In the genomic region with DNA sequence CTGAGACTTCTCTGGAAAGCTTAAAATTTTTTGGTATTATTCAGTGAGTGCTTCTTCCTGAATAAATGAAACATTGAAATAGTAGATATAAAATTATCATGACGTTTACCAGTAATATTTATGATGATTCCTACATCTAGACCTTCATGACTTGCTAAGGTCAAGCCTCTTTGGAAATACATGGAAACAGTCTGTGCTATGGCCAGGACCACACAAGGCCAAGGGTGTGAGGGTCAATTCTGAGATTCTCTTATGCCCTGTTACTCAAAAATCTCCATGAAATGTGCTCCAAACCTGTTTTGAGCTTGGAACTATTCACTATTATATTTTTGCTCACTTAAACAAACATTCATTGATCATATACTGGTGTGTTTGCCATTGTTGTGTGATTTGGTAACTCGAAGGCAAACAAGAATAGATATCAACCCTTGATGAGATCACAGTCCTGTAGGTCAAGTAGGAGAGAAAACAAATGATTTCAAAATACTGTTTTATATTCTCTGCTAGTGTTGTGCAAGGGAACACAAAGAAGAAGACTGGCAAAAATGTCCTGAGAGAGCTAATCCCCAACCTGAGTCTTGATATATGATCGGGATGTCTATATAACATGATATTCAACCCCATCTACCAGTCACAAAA, we compare ENCODE assay signal across 20 cellular contexts.
DNase-seq lines count a peak whose midpoint lies in the region; ATAC-seq, FAIRE-seq and TF ChIP-seq lines count a peak whose summit lies in the region.
"Had no signal": no experiment of that assay in that cellular context is flagged by ENCODE, and none has a peak within 500 bp of the region (broad histone marks: within the 10 kb centered on the region; RNA-seq: fewer than 3 reads in every experiment).

No MANE protein-coding gene starts in this region.

- no peak overlapping the region for H2BK20ac ChIP-seq in H9 (ENCODE audit: low read depth, low read length, poor library complexity, severe bottlenecking)

- H3K18ac ChIP-seq in H9 (ENCODE audit: insufficient read length, low read depth, low read length), result no peak overlapping the region

- H3K79me1 ChIP-seq in H9 (ENCODE audit: insufficient read depth, low read depth, low read length, poor library complexity, severe bottlenecking), result no peaks in the 10 kb centered on the region

- FAIRE-seq in GM12892 (lab: Jason Lieb, UNC), result no peak
- FAIRE-seq: D721Med, GM12878 had no signal

- H2BK120ac ChIP-seq in H9 (ENCODE audit: low read depth, low read length, poor library complexity, severe bottlenecking), result no peak overlapping the region

- H3K27ac Mint-ChIP-seq in H9, result no peak overlapping the region
- H3K27ac Mint-ChIP-seq: CD14-positive monocyte; CD8-positive, alpha-beta T cell; GM23338 had no signal

- DNase-seq in NCI-H1092 treated with DMSO at 0.1 percent for 48 hours (lab: John Stamatoyannopoulos, UW), result peak; percentile 15
- DNase-seq in NCI-H1092 (lab: John Stamatoyannopoulos, UW), result no peak
- DNase-seq in HuH-7 (ENCODE audit: low spot score), result peak; percentile 7
- peak; percentile 3 to 46 for DNase-seq in SHP77 (lab: John Stamatoyannopoulos, UW)
- no peak for DNase-seq in right lobe of liver
- DNase-seq in H9, result no peak
- DNase-seq in GM12892 (ENCODE audit: insufficient read length), result no peak
- no peak for DNase-seq in smooth muscle cell (lab: John Stamatoyannopoulos, UW; ENCODE audit: unreplicated experiment)
- DNase-seq: CD8-positive, alpha-beta T cell; COR-L47; DMS79; H7; IMR-90; KBM-7 had no signal

- H4K91ac ChIP-seq in H9 (ENCODE audit: insufficient read length, low read depth, low read length), result no peak overlapping the region

- no peaks in the 10 kb centered on the region for H4K20me1 ChIP-seq in H9 (ENCODE audit: control insufficient read depth, insufficient read depth, insufficient read length)
- H4K20me1 ChIP-seq in smooth muscle cell (ENCODE audit: low read depth), result no peaks in the 10 kb centered on the region

- no peak for TF ChIP-seq CTCF in right lobe of liver (IDR thresholded peaks at IDR 0.05)
- TF ChIP-seq CTCF in H9 (conservative IDR thresholded peaks at IDR 0.05), result no peak
- no peak for TF ChIP-seq CTCF in smooth muscle cell (IDR thresholded peaks at IDR 0.05; ENCODE audit: borderline replicate concordance, insufficient read depth, poor library complexity, severe bottlenecking)

- H3K27ac ChIP-seq in right lobe of liver (no peak overlapping the region), H9 (ENCODE audit: insufficient read length, low read depth, low read length) (no peak overlapping the region), smooth muscle cell (ENCODE audit: low read depth) (no peak overlapping the region)
- H3K27ac ChIP-seq: 22Rv1, HL-60 had no signal

- no peak overlapping the region for H2BK15ac ChIP-seq in H9 (ENCODE audit: low read depth, low read length)

- no peak overlapping the region for H2BK5ac ChIP-seq in H9 (ENCODE audit: insufficient read length, low read length)

- H2AK5ac ChIP-seq in H9 (ENCODE audit: insufficient read length, low read length), result no peak overlapping the region

- no peaks in the 10 kb centered on the region for H3K27me3 ChIP-seq in right lobe of liver
- H3K27me3 ChIP-seq in H9 (ENCODE audit: insufficient read depth, low read length), result no peaks in the 10 kb centered on the region; the same call in 1 of the 2 replicates
- H3K27me3 ChIP-seq in smooth muscle cell (ENCODE audit: low read depth), result no peaks in the 10 kb centered on the region

- H2BK12ac ChIP-seq in H9 (ENCODE audit: insufficient read length, low read depth, low read length), result no peak overlapping the region

- no peak overlapping the region for H3K56ac ChIP-seq in H9 (ENCODE audit: insufficient read length, low read depth, low read length)

- H3K14ac ChIP-seq in H9 (ENCODE audit: insufficient read depth, low read length), result no peak overlapping the region

- H3K36me3 Mint-ChIP-seq in H9 (ENCODE audit: insufficient read depth in 1 of 3, low read depth in 3 of 3), result no peaks in the 10 kb centered on the region
- H3K36me3 Mint-ChIP-seq: CD14-positive monocyte; CD8-positive, alpha-beta T cell had no signal

- H4K5ac ChIP-seq in H9 (ENCODE audit: insufficient read length, low read depth, low read length), result no peak overlapping the region

- intact Hi-C loops in right lobe of liver (cut with DNase I), result no loop called here

- no peaks in the 10 kb centered on the region for H3K27me3 Mint-ChIP-seq in H9 (ENCODE audit: low read depth)

- no peak overlapping the region for H4K8ac ChIP-seq in H9 (replicated peaks; ENCODE audit: insufficient read length, low read depth, low read length)

- no peak overlapping the region for H3T11ph ChIP-seq in H9 (ENCODE audit: low read length)

- H3K4me2 ChIP-seq in H9 (ENCODE audit: insufficient read depth, insufficient read length, low read length), result no peak overlapping the region
- H3K4me2 ChIP-seq in smooth muscle cell, result no peak overlapping the region
- H3K4me2 ChIP-seq: GM23338 had no signal

- TF ChIP-seq POLR2A in right lobe of liver (IDR thresholded peaks at IDR 0.05), result no peak
- no peak for TF ChIP-seq POLR2A in GM12892 (IDR thresholded peaks at IDR 0.05; ENCODE audit: low read depth, low read length)

- H3K4me1 Mint-ChIP-seq in H9, result no peaks in the 10 kb centered on the region
- H3K4me1 Mint-ChIP-seq: CD14-positive monocyte, GM23338 had no signal

- ATAC-seq in right lobe of liver, result peak; percentile 93 to 99 (median 98)
- ATAC-seq: CD8-positive, alpha-beta T cell; GM12878; GM23338 had no signal

- H3K36me3 ChIP-seq in right lobe of liver (no peaks in the 10 kb centered on the region), smooth muscle cell (ENCODE audit: low read depth) (no peaks in the 10 kb centered on the region)

- no peak overlapping the region for H3K4me3 Mint-ChIP-seq in H9
- H3K4me3 Mint-ChIP-seq: CD14-positive monocyte; CD8-positive, alpha-beta T cell; GM23338 had no signal

- no peaks in the 10 kb centered on the region for H3K79me2 ChIP-seq in H9 (ENCODE audit: insufficient read depth, low read length)
- no peaks in the 10 kb centered on the region for H3K79me2 ChIP-seq in smooth muscle cell (ENCODE audit: low read depth)

- no peak overlapping the region for H3K4ac ChIP-seq in H9 (ENCODE audit: low read depth, low read length)

- H3K9me3 ChIP-seq in right lobe of liver, result no peaks in the 10 kb centered on the region
- H3K9me3 ChIP-seq in H9 (ENCODE audit: control insufficient read depth, low read depth, low read length), result no peaks in the 10 kb centered on the region
- no peaks in the 10 kb centered on the region for H3K9me3 ChIP-seq in smooth muscle cell (replicated peaks; ENCODE audit: low read depth)

- no peak overlapping the region for H2AFZ ChIP-seq in H9 (ENCODE audit: low read length)
- no peak overlapping the region for H2AFZ ChIP-seq in smooth muscle cell (ENCODE audit: low read depth)
- H2AFZ ChIP-seq: GM23338 had no signal

- no peaks in the 10 kb centered on the region for H3F3A ChIP-seq in smooth muscle cell (ENCODE audit: low read depth)

- H3K4me3 ChIP-seq in right lobe of liver (no peak overlapping the region), smooth muscle cell (no peak overlapping the region)
- H3K4me3 ChIP-seq: GM12878, GM23338 had no signal

- peaks cover 0 to 14% (median 0%) of the 10 kb centered on the region in 4 donors for H3K4me1 ChIP-seq in right lobe of liver
- no peaks in the 10 kb centered on the region for H3K4me1 ChIP-seq in H9 (ENCODE audit: insufficient read depth, low read length)
- H3K4me1 ChIP-seq in smooth muscle cell (ENCODE audit: low read depth), result no peaks in the 10 kb centered on the region

- H3K23ac ChIP-seq in H9 (ENCODE audit: insufficient read length, low read depth, low read length), result no peak overlapping the region

- H3K9ac ChIP-seq in H9 (ENCODE audit: extremely low read depth, insufficient read length, low read length) (no peak overlapping the region), smooth muscle cell (ENCODE audit: low read depth) (no peak overlapping the region)

- WGBS in right lobe of liver (ENCODE audit: insufficient coverage, low coverage, low lambda C conversion rate, missing lambda C conversion rate), result 27% methylated on average over 3 of the region's 3 CpGs
- WGBS in H9 (ENCODE audit: extremely low coverage, insufficient read length, low lambda C conversion rate), result no CpG with 5 or more reads among the region's 3 CpGs
- WGBS in smooth muscle cell (ENCODE audit: low lambda C conversion rate), result 83% methylated on average over 3 of the region's 3 CpGs

- no peaks in the 10 kb centered on the region for H3K9me3 Mint-ChIP-seq in H9
- H3K9me3 Mint-ChIP-seq: CD8-positive, alpha-beta T cell; GM23338 had no signal

- H3K23me2 ChIP-seq in H9 (ENCODE audit: insufficient read length, low read depth, low read length, poor library complexity, severe bottlenecking), result no peaks in the 10 kb centered on the region

Comparison
In these comparisons a context has a peak if more than half of its experiments do, and no peak if none do; other contexts are left out.
1. DNase-seq: peak in NCI-H1092 treated with DMSO at 0.1 percent for 48 hours (single experiment), HuH-7 (single experiment) and SHP77 (2 of 2); none in NCI-H1092 (single experiment), right lobe of liver (0 of 3), H9 (single experiment), GM12892 (single experiment) and smooth muscle cell (single experiment).